In the genomic region with DNA sequence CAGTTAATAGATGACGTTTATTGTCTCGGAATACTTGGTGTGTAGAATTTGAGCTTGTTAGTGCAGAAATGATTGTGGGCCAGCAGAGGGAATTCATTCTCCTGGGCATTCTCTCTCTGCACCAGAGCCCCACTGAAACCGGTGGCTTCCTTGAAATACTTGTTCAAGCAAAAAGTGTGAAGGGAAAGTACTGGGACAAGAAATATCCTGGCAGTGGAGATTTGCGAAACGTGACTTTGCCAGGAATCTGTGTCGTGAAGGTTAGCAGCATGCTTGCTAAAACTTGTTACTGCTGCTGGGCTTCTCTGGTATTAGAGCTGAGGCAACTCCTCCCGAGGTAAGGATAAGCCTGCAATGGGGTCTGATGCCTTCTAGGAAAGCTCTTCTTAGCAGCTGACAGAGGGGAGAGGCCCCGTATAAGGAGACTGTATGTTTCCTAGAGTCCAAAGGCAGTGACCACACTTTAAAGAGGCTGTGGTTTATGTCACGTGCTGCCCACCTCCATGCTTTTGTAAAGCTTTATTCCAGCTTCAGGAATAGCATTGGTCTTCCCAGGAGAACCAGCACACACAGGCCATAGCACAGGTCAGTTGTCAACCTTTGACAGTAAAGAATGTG, we compare ENCODE assay signal across 1 cellular context.
TF ChIP-seq lines count a peak whose summit lies in the region.

No MANE protein-coding gene starts in this region.

TF ChIP-seq in H1, 55 proteins besides CTCF, POLR2A, EP300 and RAD21:
- no peak for TF ChIP-seq BRCA1 (IDR thresholded peaks at IDR 0.05; ENCODE audit: low read depth, low read length)
- no peak for TF ChIP-seq KDM4A (IDR thresholded peaks at IDR 0.05; ENCODE audit: low read depth, low read length, severe bottlenecking)
- TF ChIP-seq RFX5 (IDR thresholded peaks at IDR 0.05; ENCODE audit: borderline replicate concordance, low read depth, low read length): no peak
- TF ChIP-seq FOSL1 (IDR thresholded peaks at IDR 0.05; ENCODE audit: insufficient read depth, low read depth, low read length): no peak
- TF ChIP-seq MAFK (IDR thresholded peaks at IDR 0.05; ENCODE audit: low read depth, low read length): no peak
- no peak for TF ChIP-seq CBX8 (IDR thresholded peaks at IDR 0.05; ENCODE audit: borderline replicate concordance, low read depth, low read length)
- TF ChIP-seq POU5F1 (IDR thresholded peaks at IDR 0.05; ENCODE audit: low read depth, low read length): no peak
- no peak for TF ChIP-seq SUZ12 (IDR thresholded peaks at IDR 0.05; ENCODE audit: low read length)
- TF ChIP-seq NRF1 (IDR thresholded peaks at IDR 0.05; ENCODE audit: low read depth, low read length): no peak
- TF ChIP-seq, protein P1, sequence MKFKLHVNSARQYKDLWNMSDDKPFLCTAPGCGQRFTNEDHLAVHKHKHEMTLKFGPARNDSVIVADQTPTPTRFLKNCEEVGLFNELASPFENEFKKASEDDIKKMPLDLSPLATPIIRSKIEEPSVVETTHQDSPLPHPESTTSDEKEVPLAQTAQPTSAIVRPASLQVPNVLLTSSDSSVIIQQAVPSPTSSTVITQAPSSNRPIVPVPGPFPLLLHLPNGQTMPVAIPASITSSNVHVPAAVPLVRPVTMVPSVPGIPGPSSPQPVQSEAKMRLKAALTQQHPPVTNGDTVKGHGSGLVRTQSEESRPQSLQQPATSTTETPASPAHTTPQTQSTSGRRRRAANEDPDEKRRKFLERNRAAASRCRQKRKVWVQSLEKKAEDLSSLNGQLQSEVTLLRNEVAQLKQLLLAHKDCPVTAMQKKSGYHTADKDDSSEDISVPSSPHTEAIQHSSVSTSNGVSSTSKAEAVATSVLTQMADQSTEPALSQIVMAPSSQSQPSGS (IDR thresholded peaks at IDR 0.05; ENCODE audit: low read length): no peak
- TF ChIP-seq SP2 (IDR thresholded peaks at IDR 0.05; ENCODE audit: low read length): no peak
